ENCODE assay signal across 10 cellular contexts in genomic region chr22:38881464-38881871, GRCh38. TPM values are rescaled to one million over a fixed set of nuclear protein-coding genes. Genes with fewer than 3 reads are reported as not detected.
A peak's percentile ranks its signal among the peaks of the same experiment; 100 is the strongest.
DNase-seq lines count a peak whose midpoint lies in the region; ATAC-seq and TF ChIP-seq lines count a peak whose summit lies in the region.
"Had no signal": no experiment of that assay in that cellular context is flagged by ENCODE, and none has a peak within 500 bp of the region (broad histone marks: within the 10 kb centered on the region; RNA-seq: fewer than 3 reads in every experiment).

No MANE protein-coding gene starts in this region.

- CTCF ChIA-PET in CD4-positive, alpha-beta T cell (lab: Charles Lee) = no interaction called here
- CTCF ChIA-PET in CD4-positive, alpha-beta memory T cell (lab: Charles Lee; ENCODE audit: partially characterized antibody) = interaction anchor here (6.0 kb wide), 1 partner anchor 11 kb away, joined by 43 read pairs; the partner anchor contains the start of gene CBX6

- peak overlapping the region; percentile 28 for H3K27ac Mint-ChIP-seq in CD4-positive, alpha-beta T cell
- H3K27ac Mint-ChIP-seq in stimulated activated memory B cell treated with anti-CD40 and anti-IgM and Interleukin-4, amounts not matched to agents 10 μg/mL and 1 μg/mL and 100 μg/mL, for 72 hours = no peak overlapping the region
- peak overlapping the region in 2 of 7 donors; percentile 7 to 82 for H3K27ac Mint-ChIP-seq in CD4-positive, alpha-beta memory T cell
- H3K27ac Mint-ChIP-seq: GM23338 had no signal

- H3K4me1 Mint-ChIP-seq in CD4-positive, alpha-beta T cell (ENCODE audit: low read depth) = peaks cover 24% of the 10 kb centered on the region
- H3K4me1 Mint-ChIP-seq in stimulated activated memory B cell treated with anti-CD40 and anti-IgM and Interleukin-4, amounts not matched to agents 10 μg/mL and 1 μg/mL and 100 μg/mL, for 72 hours = peaks cover 26% of the 10 kb centered on the region
- H3K4me1 Mint-ChIP-seq in CD4-positive, alpha-beta memory T cell = peaks cover 14 to 20% (median 17%) of the 10 kb centered on the region in 4 donors

- peak overlapping the region; percentile 17 for H3K4me2 ChIP-seq in skeletal muscle satellite cell (ENCODE audit: low read length)
- H3K4me2 ChIP-seq: GM23338 had no signal

- no peak overlapping the region for H3K4me3 Mint-ChIP-seq in CD4-positive, alpha-beta T cell
- no peak overlapping the region for H3K4me3 Mint-ChIP-seq in stimulated activated memory B cell treated with anti-CD40 and anti-IgM and Interleukin-4, amounts not matched to agents 10 μg/mL and 1 μg/mL and 100 μg/mL, for 72 hours
- H3K4me3 Mint-ChIP-seq in CD4-positive, alpha-beta memory T cell = no peak overlapping the region
- H3K4me3 Mint-ChIP-seq: GM23338 had no signal

- no peak overlapping the region for H3K9ac ChIP-seq in skeletal muscle satellite cell (ENCODE audit: low read depth, low read length)

- 5 to 26% (median 13%) methylated on average over 9 of the region's 9 CpGs for WGBS in adrenal gland, 4 donors

- H3K27me3 Mint-ChIP-seq in CD4-positive, alpha-beta T cell = no peaks in the 10 kb centered on the region
- H3K27me3 Mint-ChIP-seq in stimulated activated memory B cell treated with anti-CD40 and anti-IgM and Interleukin-4, amounts not matched to agents 10 μg/mL and 1 μg/mL and 100 μg/mL, for 72 hours = peaks cover 20% of the 10 kb centered on the region
- H3K27me3 Mint-ChIP-seq in CD4-positive, alpha-beta memory T cell = no peaks in the 10 kb centered on the region

- TF ChIP-seq CTCF in CD4-positive, alpha-beta T cell (IDR thresholded peaks at IDR 0.05) = no peak
- TF ChIP-seq CTCF in adrenal gland (IDR thresholded peaks at IDR 0.05) = peak in 3 of 6 experiments; percentile 11 to 14 (median 12)
- no peak for TF ChIP-seq CTCF in right atrium auricular region (IDR thresholded peaks at IDR 0.05)

- H3K4me1 ChIP-seq in adrenal gland (replicated peaks in 1 of 2) (peaks cover 24 to 32% of the 10 kb centered on the region in 2 donors), right atrium auricular region (peaks cover 0 to 25% of the 10 kb centered on the region in 2 donors), skeletal muscle satellite cell (ENCODE audit: control insufficient read depth, insufficient read depth, low read length) (peaks cover 17% of the 10 kb centered on the region)
- peaks cover 26% of the 10 kb centered on the region for H3K4me1 ChIP-seq in CD4-positive, alpha-beta memory T cell (ENCODE audit: insufficient read depth, low read length)

- H3K36me3 Mint-ChIP-seq in CD4-positive, alpha-beta T cell (ENCODE audit: low read depth) = no peaks in the 10 kb centered on the region
- H3K36me3 Mint-ChIP-seq in stimulated activated memory B cell treated with anti-CD40 and anti-IgM and Interleukin-4, amounts not matched to agents 10 μg/mL and 1 μg/mL and 100 μg/mL, for 72 hours = no peaks in the 10 kb centered on the region
- no peaks in the 10 kb centered on the region for H3K36me3 Mint-ChIP-seq in CD4-positive, alpha-beta memory T cell

- H3K27me3 ChIP-seq in CD4-positive, alpha-beta T cell (ENCODE audit: control insufficient read depth, insufficient read depth, low read length) = no peaks in the 10 kb centered on the region
- H3K27me3 ChIP-seq in adrenal gland (no peaks in the 10 kb centered on the region), right atrium auricular region (no peaks in the 10 kb centered on the region), skeletal muscle satellite cell (ENCODE audit: control insufficient read depth, insufficient read depth, low read length) (peaks cover 51% of the 10 kb centered on the region)
- no peaks in the 10 kb centered on the region for H3K27me3 ChIP-seq in CD4-positive, alpha-beta memory T cell (ENCODE audit: insufficient read depth, low read length)

- H3K9me3 ChIP-seq in CD4-positive, alpha-beta T cell (ENCODE audit: control insufficient read depth, low read length) = no peaks in the 10 kb centered on the region
- H3K9me3 ChIP-seq in adrenal gland (replicated peaks in 1 of 3) (no peaks in the 10 kb centered on the region), right atrium auricular region (no peaks in the 10 kb centered on the region), skeletal muscle satellite cell (replicated peaks; ENCODE audit: low read length) (no peaks in the 10 kb centered on the region)
- no peaks in the 10 kb centered on the region for H3K9me3 ChIP-seq in CD4-positive, alpha-beta memory T cell (ENCODE audit: control insufficient read depth in 1 of 2, low read length in 2 of 2)

- intact Hi-C loops in CD4-positive, alpha-beta T cell (cut with DNase I, micrococcal nuclease) = no loop called here
- intact Hi-C loops in adrenal gland (cut with DNase I) = no loop called here
- intact Hi-C loops in CD4-positive, alpha-beta memory T cell (cut with micrococcal nuclease) = no loop called here

- peak in 1 of 2 donors; percentile 85 for TF ChIP-seq POLR2A in adrenal gland (IDR thresholded peaks at IDR 0.05)

- H3K36me3 ChIP-seq in adrenal gland (replicated peaks in 1 of 2) (no peaks in the 10 kb centered on the region), right atrium auricular region (no peaks in the 10 kb centered on the region), skeletal muscle satellite cell (ENCODE audit: insufficient read depth, low read length) (no peaks in the 10 kb centered on the region)
- no peaks in the 10 kb centered on the region for H3K36me3 ChIP-seq in CD4-positive, alpha-beta memory T cell (ENCODE audit: insufficient read depth, low read length)

- ATAC-seq in CD4-positive, alpha-beta T cell (ENCODE audit: poor library complexity) = no peak
- no peak for ATAC-seq in GM18873 (IDR thresholded peaks at IDR 0.05; ENCODE audit: low FRiP score, unreplicated experiment)
- no peak for ATAC-seq in stimulated activated memory B cell treated with anti-CD40 and anti-IgM and Interleukin-4, amounts not matched to agents 10 μg/mL and 1 μg/mL and 100 μg/mL, for 72 hours
- ATAC-seq: GM23338 had no signal

- peak overlapping the region in 1 of 4 donors; percentile 28 for H3K4me3 ChIP-seq in adrenal gland
- no peak overlapping the region for H3K4me3 ChIP-seq in right atrium auricular region
- no peak overlapping the region for H3K4me3 ChIP-seq in skeletal muscle satellite cell (ENCODE audit: low read length)
- no peak overlapping the region for H3K4me3 ChIP-seq in CD4-positive, alpha-beta memory T cell (ENCODE audit: low read length in 2 of 2)
- H3K4me3 ChIP-seq: GM23338 had no signal

- POLR2A ChIA-PET in CD4-positive, alpha-beta T cell (lab: Charles Lee) = interaction anchor here (2.4 kb wide), 1 partner anchor 9 kb away, joined by 13 read pairs; the partner anchor contains the start of gene CBX6
- POLR2A ChIA-PET in CD4-positive, alpha-beta memory T cell (lab: Charles Lee; ENCODE audit: partially characterized antibody) = no interaction called here

- H3K9me3 Mint-ChIP-seq in CD4-positive, alpha-beta T cell = no peaks in the 10 kb centered on the region
- no peaks in the 10 kb centered on the region for H3K9me3 Mint-ChIP-seq in stimulated activated memory B cell treated with anti-CD40 and anti-IgM and Interleukin-4, amounts not matched to agents 10 μg/mL and 1 μg/mL and 100 μg/mL, for 72 hours
- H3K9me3 Mint-ChIP-seq in CD4-positive, alpha-beta memory T cell = peaks cover 0 to 3% (median 0%) of the 10 kb centered on the region in 8 donors
- H3K9me3 Mint-ChIP-seq: GM23338 had no signal

- no peak for DNase-seq in CD4-positive, alpha-beta T cell
- DNase-seq in adrenal gland (peak; percentile 72 to 92 (median 85)), right atrium auricular region (ENCODE audit: low spot score) (peak; percentile 90), RPMI8226 (no peak)
- DNase-seq in CD4-positive, alpha-beta memory T cell = no peak
- DNase-seq: NCI-H2227 treated with DMSO at 0.1 percent for 48 hours had no signal

- H3K27ac ChIP-seq in CD4-positive, alpha-beta T cell (ENCODE audit: low read depth, low read length) = no peak overlapping the region
- peak overlapping the region in 4 of 5 donors; percentile 82 to 88 (median 85) for H3K27ac ChIP-seq in adrenal gland
- peak overlapping the region; percentile 75 to 93 for H3K27ac ChIP-seq in right atrium auricular region
- no peak overlapping the region for H3K27ac ChIP-seq in CD4-positive, alpha-beta memory T cell (ENCODE audit: low read depth, low read length)

RNA-seq across cellular contexts. Expression of gene CBX6, which starts 9.5 kb away (rescaled TPM):
- total RNA-seq in CD4-positive, alpha-beta T cell = 10 to 100 TPM; 41.6 to 42.8 TPM
- total RNA-seq in adrenal gland = 100 to 1,000 TPM in 1 of 8 donors, 10 to 100 TPM in 7; 48.0 to 151 (median 79.5) TPM
- 10 to 100 TPM; 21.0 to 87.3 (median 38.8) TPM for polyA plus RNA-seq in adrenal gland
- total RNA-seq in right atrium auricular region = 10 to 100 TPM; 28.0 to 57.0 TPM
- 45.2 and 49.4 TPM in 2 replicates for total RNA-seq in skeletal muscle satellite cell (2012; rRNA removed)
- total RNA-seq in CD4-positive, alpha-beta memory T cell = 10 to 100 TPM; 85.0 to 88.0 TPM
- 10 to 100 TPM in 1 of 2 donors, 1 to 10 TPM in 1; 4.1 to 10.9 TPM for polyA plus RNA-seq in CD4-positive, alpha-beta memory T cell

RNA-seq across cellular contexts. Expression of gene NPTXR, which starts 37.6 kb away (rescaled TPM):
- total RNA-seq in CD4-positive, alpha-beta T cell = 1 to 10 TPM; 4.2 to 4.6 TPM
- total RNA-seq in adrenal gland (10 to 100 TPM in 7 of 8 donors, 1 to 10 TPM in 1; 6.9 to 26.9 (median 13.4) TPM), right atrium auricular region (10 to 100 TPM; 18.0 to 24.6 TPM)
- 1 to 10 TPM; 3.4 to 4.7 (median 4.4) TPM for polyA plus RNA-seq in adrenal gland
- total RNA-seq in skeletal muscle satellite cell (2012; rRNA removed) = under 0.01 and 0.22 TPM in 2 replicates
- total RNA-seq in CD4-positive, alpha-beta memory T cell = 1 to 10 TPM; 8.6 to 9.0 TPM
- polyA plus RNA-seq in CD4-positive, alpha-beta memory T cell = under 1 TPM; 0.31 to 0.61 TPM

Comparison
In these comparisons a context has a peak if more than half of its experiments do, and no peak if none do; other contexts are left out.
1. DNase-seq: peak in adrenal gland (7 of 7) and right atrium auricular region (single experiment); none in CD4-positive, alpha-beta T cell (0 of 10), RPMI8226 (single experiment) and CD4-positive, alpha-beta memory T cell (0 of 5).
2. H3K27ac ChIP-seq: peak in adrenal gland (4 of 5) and right atrium auricular region (2 of 2); none in CD4-positive, alpha-beta T cell (single experiment) and CD4-positive, alpha-beta memory T cell (single experiment).